Comparison of ENCODE assay signal across 8 cellular contexts in genomic region chr1:183180634-183181056, GRCh38. TPM values are rescaled to one million over a fixed set of nuclear protein-coding genes. Genes with fewer than 3 reads are reported as not detected.
A peak's percentile ranks its signal among the peaks of the same experiment; 100 is the strongest.
DNase-seq lines count a peak whose midpoint lies in the region; ATAC-seq and TF ChIP-seq lines count a peak whose summit lies in the region.

No MANE protein-coding gene starts in this region.

- H3K9me2 ChIP-seq in OCI-LY7 (ENCODE audit: insufficient read depth, low read length): no peaks in the 10 kb centered on the region

- H4K20me1 ChIP-seq in OCI-LY7 (ENCODE audit: insufficient read depth, low read length): no peaks in the 10 kb centered on the region

- CTCF ChIA-PET in AG04449 (lab: Yijun Ruan, JAX): interaction anchor here (1.2 to 2.0 kb wide), 3 partner anchors 11 to 57 kb away, joined by 3 to 7 read pairs (median 3); no protein-coding TSS in a partner anchor
- CTCF ChIA-PET in OCI-LY7 (lab: Charles Lee; ENCODE audit: unreplicated experiment): no interaction called here

- H3K4me3 ChIP-seq in AG04449 (ENCODE audit: low read depth, low read length) (no peak overlapping the region), epithelial cell of proximal tubule (ENCODE audit: low read depth, low read length) (no peak overlapping the region), OCI-LY7 (ENCODE audit: low read depth, low read length, poor library complexity, severe bottlenecking) (no peak overlapping the region)

- no peak overlapping the region for H2AFZ ChIP-seq in OCI-LY7 (ENCODE audit: low read length)

- BruUV-seq in OCI-LY7 (replicated peaks; lab: Mats Ljungman, UMichigan): no TSS peak

- TF ChIP-seq CTCF in AG04449 (IDR thresholded peaks at IDR 0.05; ENCODE audit: insufficient read depth, low read length, missing control alignments) (no peak), epithelial cell of proximal tubule (conservative IDR thresholded peaks at IDR 0.05; ENCODE audit: low read depth, low read length) (no peak), OCI-LY7 (conservative IDR thresholded peaks at IDR 0.05; ENCODE audit: low read length) (no peak)

- no peaks in the 10 kb centered on the region for H3K79me2 ChIP-seq in OCI-LY7 (ENCODE audit: insufficient read depth, low read depth, low read length)

- POLR2A ChIA-PET in AG04449 (lab: Yijun Ruan, JAX): interaction anchor here (0.7 kb wide), 1 partner anchor 49 kb away, joined by 3 read pairs; no protein-coding TSS in a partner anchor
- POLR2A ChIA-PET in OCI-LY7 (lab: Charles Lee): interaction anchor here (1.2 kb wide), 1 partner anchor 16 kb away, joined by 3 read pairs; no protein-coding TSS in a partner anchor

- H3K4me2 ChIP-seq in OCI-LY7 (ENCODE audit: low read length): no peak overlapping the region

- DNase-seq in AG04449 (ENCODE audit: low read depth, low spot score) (peak; percentile 65), M059J (ENCODE audit: low read depth) (peak; percentile 86), epithelial cell of proximal tubule (ENCODE audit: low read depth) (peak; percentile 93), posterior vena cava (ENCODE audit: low spot score) (peak; percentile 86), OCI-LY7 (ENCODE audit: low spot score) (no peak), NCI-H524 treated with DMSO at 0.1 percent for 48 hours (lab: John Stamatoyannopoulos, UW) (no peak)
- DNase-seq in stimulated activated CD4-positive, alpha-beta T cell treated with anti-CD3 and anti-CD28 coated beads, Interleukin-4, amount 100 ng/mL, for 24 hours: no peak

- no peak overlapping the region for H3K27ac ChIP-seq in OCI-LY7 (ENCODE audit: low read depth, low read length, poor library complexity, severe bottlenecking)

- no peaks in the 10 kb centered on the region for H3K4me1 ChIP-seq in OCI-LY7 (ENCODE audit: insufficient read depth, low read length, poor library complexity, severe bottlenecking)

- intact Hi-C loops in posterior vena cava (cut with DNase I): no loop called here
- intact Hi-C loops in OCI-LY7 (cut with micrococcal nuclease; ENCODE audit: unreplicated experiment): no loop called here

- no peaks in the 10 kb centered on the region for H3K36me3 ChIP-seq in OCI-LY7 (ENCODE audit: insufficient read depth, low read length)

- ATAC-seq in GM19452 (IDR thresholded peaks at IDR 0.05; ENCODE audit: unreplicated experiment): peak; percentile 59

- H3K9me3 ChIP-seq in OCI-LY7 (ENCODE audit: low read length): no peaks in the 10 kb centered on the region

RNA-seq across cellular contexts. Expression of gene LAMC2, which starts 5.4 kb away (rescaled TPM):
- 3.3 and 3.4 TPM in 2 replicates for total RNA-seq in M059J (2014; rRNA removed; shearing (Covaris generic))
- total RNA-seq in epithelial cell of proximal tubule (255 and 382 TPM in 2 replicates), posterior vena cava (1 to 10 TPM; 1.7 to 2.9 TPM), OCI-LY7 (2022) (0.38 and 0.63 TPM in 2 replicates)
- not detected in 2 replicates for total RNA-seq in OCI-LY7 (2014; rRNA removed; shearing (Covaris generic))

Comparison
In these comparisons a context has a peak if more than half of its experiments do, and no peak if none do; other contexts are left out.
1. DNase-seq: peak in AG04449 (single experiment), M059J (single experiment), epithelial cell of proximal tubule (single experiment) and posterior vena cava (single experiment); none in OCI-LY7 (single experiment), NCI-H524 treated with DMSO at 0.1 percent for 48 hours (single experiment) and stimulated activated CD4-positive, alpha-beta T cell treated with anti-CD3 and anti-CD28 coated beads, Interleukin-4, amount 100 ng/mL, for 24 hours (single experiment).
2. RNA of gene LAMC2, which starts 5.4 kb away (total RNA-seq): 255 to 382 TPM in epithelial cell of proximal tubule; 3.3 to 3.4 TPM in M059J, 1.7 to 2.9 TPM in posterior vena cava and 0.38 to 0.63 TPM in OCI-LY7; every median in the first group is over 10 times any median in the second.